Comparison of ENCODE assay signal across 18 cellular contexts in the genomic region with DNA sequence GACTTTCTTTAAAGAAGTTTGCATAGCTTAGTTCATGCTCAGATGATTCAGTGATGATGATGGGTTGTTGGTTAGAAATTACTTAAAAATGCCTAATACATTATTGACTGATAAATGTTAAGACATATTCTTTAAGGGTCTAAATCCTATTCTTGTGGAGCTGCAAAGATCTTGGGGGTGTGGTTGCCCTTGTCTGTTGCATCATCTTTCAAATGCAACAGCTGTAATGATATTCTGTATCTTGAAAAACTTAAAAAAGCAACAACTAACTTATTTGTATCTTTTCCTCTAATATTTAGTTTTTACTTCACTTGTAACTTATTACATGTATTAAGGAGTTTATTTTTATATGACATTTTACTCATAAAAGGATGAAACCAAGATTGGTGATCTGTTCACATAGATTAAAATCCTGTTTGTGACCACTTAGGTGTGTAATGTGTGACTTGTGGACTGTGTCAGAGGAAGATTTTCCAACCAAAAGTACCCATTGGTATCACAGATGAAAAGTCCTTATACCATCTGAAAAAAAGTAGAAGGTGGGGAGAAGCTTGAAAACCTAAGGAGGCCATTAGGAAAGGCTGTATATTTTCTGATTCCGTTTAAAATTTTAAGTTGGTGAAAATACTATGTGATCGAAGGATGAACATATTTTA.
"Had no signal": no experiment of that assay in that cellular context is flagged by ENCODE, and none has a peak within 500 bp of the region (broad histone marks: within the 10 kb centered on the region; RNA-seq: fewer than 3 reads in every experiment).

No MANE protein-coding gene starts in this region.

- ATAC-seq: effector memory CD8-positive, alpha-beta T cell; foreskin keratinocyte; heart left ventricle; left lung; natural killer cell treated with Interleukin-12 subunit alpha and Interleukin-12 subunit beta and Interleukin-15 and Interleukin-18, amount 100 ng/mL, for 72 hours had no signal

- H3K36me3 Mint-ChIP-seq: activated naive CD4-positive, alpha-beta T cell treated with anti-CD3 and anti-CD28 coated beads, Interleukin-2, amount 10 ng/mL, durations not matched to agents 7 days and 5 days; memory B cell; natural killer cell treated with Interleukin-12 subunit alpha and Interleukin-12 subunit beta and Interleukin-15 and Interleukin-18, amount 100 ng/mL, for 72 hours had no signal

- H3K9me3 Mint-ChIP-seq: activated naive CD4-positive, alpha-beta T cell treated with anti-CD3 and anti-CD28 coated beads, Interleukin-2, amount 10 ng/mL, durations not matched to agents 7 days and 5 days; activated T-helper 2 cell treated with anti-CD3 and anti-CD28 coated beads, Interferon-gamma antibody, Interleukin-2, Interleukin-4, amounts not matched to agents 10 μg/mL and 5 μg/mL and 100 μg/mL, durations not matched to agents 14 hours and 24 hours and 36 hours; dendritic cell treated with granulocyte-macrophage colony-stimulating factor and Interleukin-4, amounts not matched to agents 40 ng/mL and 50 ng/mL, for 4 days; effector memory CD8-positive, alpha-beta T cell; memory B cell; natural killer cell treated with Interleukin-12 subunit alpha and Interleukin-12 subunit beta and Interleukin-15 and Interleukin-18, amount 100 ng/mL, for 72 hours had no signal

- H3K9me3 ChIP-seq: heart left ventricle, left lung, thyroid gland had no signal

- H3K4me3 Mint-ChIP-seq: activated naive CD4-positive, alpha-beta T cell treated with anti-CD3 and anti-CD28 coated beads, Interleukin-2, amount 10 ng/mL, durations not matched to agents 7 days and 5 days; dendritic cell treated with granulocyte-macrophage colony-stimulating factor and Interleukin-4, amounts not matched to agents 40 ng/mL and 50 ng/mL, for 4 days; effector memory CD8-positive, alpha-beta T cell; memory B cell; natural killer cell treated with Interleukin-12 subunit alpha and Interleukin-12 subunit beta and Interleukin-15 and Interleukin-18, amount 100 ng/mL, for 72 hours had no signal

- H3K27me3 ChIP-seq: brain microvascular endothelial cell, foreskin keratinocyte, heart left ventricle, left lung, thyroid gland had no signal

- H3K27ac ChIP-seq: brain microvascular endothelial cell, foreskin keratinocyte, heart left ventricle, left lung, thyroid gland had no signal

- H3K27ac Mint-ChIP-seq: activated naive CD4-positive, alpha-beta T cell treated with anti-CD3 and anti-CD28 coated beads, Interleukin-2, amount 10 ng/mL, durations not matched to agents 7 days and 5 days; activated T-helper 2 cell treated with anti-CD3 and anti-CD28 coated beads, Interferon-gamma antibody, Interleukin-2, Interleukin-4, amounts not matched to agents 10 μg/mL and 5 μg/mL and 100 μg/mL, durations not matched to agents 14 hours and 24 hours and 36 hours; dendritic cell treated with granulocyte-macrophage colony-stimulating factor and Interleukin-4, amounts not matched to agents 40 ng/mL and 50 ng/mL, for 4 days; effector memory CD8-positive, alpha-beta T cell; memory B cell; natural killer cell treated with Interleukin-12 subunit alpha and Interleukin-12 subunit beta and Interleukin-15 and Interleukin-18, amount 100 ng/mL, for 72 hours had no signal

- DNase-seq: activated CD4-positive, alpha-beta T cell treated with anti-CD3 and anti-CD28 coated beads for 48 hours; activated CD8-positive, alpha-beta memory T cell treated with anti-CD3 and anti-CD28 coated beads for 24 hours; activated naive CD4-positive, alpha-beta T cell treated with anti-CD3 and anti-CD28 coated beads, Interleukin-2, amount 10 ng/mL, durations not matched to agents 7 days and 5 days; activated T-cell treated with anti-CD3 and anti-CD28 coated beads for 4 hours; amniotic stem cell; brain microvascular endothelial cell; effector memory CD8-positive, alpha-beta T cell; foreskin keratinocyte; heart left ventricle; left lung; stimulated activated CD4-positive, alpha-beta T cell treated with anti-CD3 and anti-CD28 coated beads, Interleukin-4, amount 100 ng/mL, for 1 hour; stimulated activated CD8-positive, alpha-beta memory T cell treated with anti-CD3 and anti-CD28 coated beads, Interleukin-4, amount 100 ng/mL, for 48 hours; T1000; thyroid gland had no signal

- H3K36me3 ChIP-seq: brain microvascular endothelial cell, heart left ventricle, left lung, thyroid gland had no signal

- H3K27me3 Mint-ChIP-seq: activated naive CD4-positive, alpha-beta T cell treated with anti-CD3 and anti-CD28 coated beads, Interleukin-2, amount 10 ng/mL, durations not matched to agents 7 days and 5 days; dendritic cell treated with granulocyte-macrophage colony-stimulating factor and Interleukin-4, amounts not matched to agents 40 ng/mL and 50 ng/mL, for 4 days; natural killer cell treated with Interleukin-12 subunit alpha and Interleukin-12 subunit beta and Interleukin-15 and Interleukin-18, amount 100 ng/mL, for 72 hours had no signal

- H3K4me3 ChIP-seq: heart left ventricle, left lung, thyroid gland had no signal
